9 cellular contexts compared by ENCODE assay signal in genomic region chr6:41732601-41733348, GRCh38. TPM values are rescaled to one million over a fixed set of nuclear protein-coding genes. Genes with fewer than 3 reads are reported as not detected.
DNase-seq lines count a peak whose midpoint lies in the region; ATAC-seq and TF ChIP-seq lines count a peak whose summit lies in the region.
"Had no signal": no experiment of that assay in that cellular context is flagged by ENCODE, and none has a peak within 500 bp of the region (broad histone marks: within the 10 kb centered on the region; RNA-seq: fewer than 3 reads in every experiment).

No MANE protein-coding gene starts in this region.

- no peak for TF ChIP-seq CTCF in esophagus muscularis mucosa (IDR thresholded peaks at IDR 0.05)

- H3K27me3 ChIP-seq in esophagus muscularis mucosa (no peaks in the 10 kb centered on the region), skeletal muscle satellite cell (ENCODE audit: control insufficient read depth, insufficient read depth, low read length) (peaks cover 4% of the 10 kb centered on the region)

- ATAC-seq in GM19351 (IDR thresholded peaks at IDR 0.05; ENCODE audit: unreplicated experiment), result peak; percentile 37

- intact Hi-C loops in esophagus muscularis mucosa (cut with DNase I), result loop anchor here (2.0 kb wide), 1 partner anchor 26 kb away; no protein-coding TSS in a partner anchor

- H3K4me1 ChIP-seq in esophagus muscularis mucosa (peaks cover 64 to 71% (median 69%) of the 10 kb centered on the region in 4 donors), skeletal muscle satellite cell (ENCODE audit: control insufficient read depth, insufficient read depth, low read length) (peaks cover 25% of the 10 kb centered on the region)

- TF ChIP-seq POLR2A in esophagus muscularis mucosa (IDR thresholded peaks at IDR 0.05; ENCODE audit: low read depth), result no peak

- in situ Hi-C loops in ACHN (cut with HindIII; ENCODE audit: low pct_ligation_motif_present, low pct_unique_long_range_greater_than_20kb, low sequenced_read_pairs), result no loop called here

- peak overlapping the region; percentile 90 for H3K4me2 ChIP-seq in skeletal muscle satellite cell (ENCODE audit: low read length)

- TF ChIP-seq EP300 in esophagus muscularis mucosa (IDR thresholded peaks at IDR 0.05), result no peak

- no peak overlapping the region for H3K9ac ChIP-seq in skeletal muscle satellite cell (ENCODE audit: low read depth, low read length)

- peak overlapping the region; percentile 97 to 99 (median 98) for H3K27ac ChIP-seq in esophagus muscularis mucosa (replicated peaks in 1 of 4)

- 67% methylated on average over 6 of the region's 8 CpGs for WGBS in esophagus muscularis mucosa

- DNase-seq in ACHN, result peak; percentile 38
- peak; percentile 14 for DNase-seq in HPDE6-E6E7 (ENCODE audit: extremely low spot score)
- peak in 2 of 3 experiments; percentile 12 to 24 for DNase-seq in activated CD8-positive, alpha-beta memory T cell treated with anti-CD3 and anti-CD28 coated beads for 48 hours (ENCODE audit: low read depth in 2 of 3, low spot score in 2 of 3)
- no peak for DNase-seq in esophagus muscularis mucosa (ENCODE audit: extremely low spot score)
- DNase-seq in cerebellar cortex (ENCODE audit: low spot score), result no peak
- DNase-seq in MV-4-11 (lab: John Stamatoyannopoulos, UW), result no peak

- H3K36me3 ChIP-seq in esophagus muscularis mucosa, result peaks cover 0 to 8% (median 0%) of the 10 kb centered on the region in 4 donors
- H3K36me3 ChIP-seq in skeletal muscle satellite cell (ENCODE audit: insufficient read depth, low read length), result no peaks in the 10 kb centered on the region

- H3K4me3 ChIP-seq in esophagus muscularis mucosa, result peak overlapping the region; percentile 90 to 98 (median 97)
- H3K4me3 ChIP-seq in skeletal muscle satellite cell (ENCODE audit: low read length), result peak overlapping the region; percentile 74

- H3K9me3 ChIP-seq in esophagus muscularis mucosa (no peaks in the 10 kb centered on the region), skeletal muscle satellite cell (replicated peaks; ENCODE audit: low read length) (no peaks in the 10 kb centered on the region)

RNA-seq across cellular contexts. Expression of gene TFEB, which starts 2.6 kb away (rescaled TPM):
- 10 to 100 TPM; 24.2 to 46.7 (median 33.1) TPM for total RNA-seq in esophagus muscularis mucosa
- 2.0 TPM in 2 replicates for total RNA-seq in skeletal muscle satellite cell (2012; rRNA removed)

RNA-seq across cellular contexts. Expression of gene PGC, which starts 14.4 kb away (rescaled TPM):
- 1 to 10 TPM in 1 of 4 donors, under 1 TPM in 2, not detected in 1; 0.83 to 1.1 (median 0.92) TPM for total RNA-seq in esophagus muscularis mucosa
- not detected in 2 replicates for total RNA-seq in skeletal muscle satellite cell (2012; rRNA removed)
- total RNA-seq: pulmonary artery endothelial cell had no signal

RNA-seq across cellular contexts. Expression of gene FRS3, which starts 46.9 kb away (rescaled TPM):
- 1 to 10 TPM; 5.0 to 9.9 (median 6.7) TPM for total RNA-seq in esophagus muscularis mucosa
- 0.51 and 1.5 TPM in 2 replicates for total RNA-seq in skeletal muscle satellite cell (2012; rRNA removed)

RNA-seq across cellular contexts. Expression of gene PRICKLE4, which starts 47.8 kb away (rescaled TPM):
- total RNA-seq in esophagus muscularis mucosa, result 1 to 10 TPM; 2.1 to 5.8 (median 4.1) TPM
- 0.25 TPM in 1 of 2 replicates, not detected in the other for total RNA-seq in skeletal muscle satellite cell (2012; rRNA removed)

RNA-seq across cellular contexts. Expression of gene TOMM6, which starts 54.7 kb away (rescaled TPM):
- total RNA-seq in esophagus muscularis mucosa, result 100 to 1,000 TPM in 2 of 4 donors, 10 to 100 TPM in 2; 52.1 to 117 (median 86.9) TPM
- 107 and 158 TPM in 2 replicates for total RNA-seq in skeletal muscle satellite cell (2012; rRNA removed)

Comparison
In these comparisons a context has a peak if more than half of its experiments do, and no peak if none do; other contexts are left out.
1. DNase-seq: peak in ACHN (single experiment), HPDE6-E6E7 (single experiment) and activated CD8-positive, alpha-beta memory T cell treated with anti-CD3 and anti-CD28 coated beads for 48 hours (2 of 3); none in esophagus muscularis mucosa (single experiment), cerebellar cortex (single experiment) and MV-4-11 (single experiment).